22 cellular contexts compared by ENCODE assay signal in genomic region chr11:35804446-35805040, GRCh38.
DNase-seq lines count a peak whose midpoint lies in the region; ATAC-seq and TF ChIP-seq lines count a peak whose summit lies in the region.
"Had no signal": no experiment of that assay in that cellular context is flagged by ENCODE, and none has a peak within 500 bp of the region (broad histone marks: within the 10 kb centered on the region; RNA-seq: fewer than 3 reads in every experiment).

No MANE protein-coding gene starts in this region.

- TF ChIP-seq CTCF in breast epithelium (IDR thresholded peaks at IDR 0.05) (no peak), MCF 10A (IDR thresholded peaks at IDR 0.05; ENCODE audit: unreplicated experiment) (no peak)

- no peaks in the 10 kb centered on the region for H3K27me3 Mint-ChIP-seq in MCF 10A (ENCODE audit: insufficient read depth, unreplicated experiment)
- H3K27me3 Mint-ChIP-seq: IgD-negative memory B cell had no signal

- intact Hi-C loops in breast epithelium (cut with DNase I; ENCODE audit: low total_unique reads), result no loop called here
- intact Hi-C loops in MCF 10A (cut with micrococcal nuclease), result no loop called here

- H3K27ac Mint-ChIP-seq in MCF 10A (ENCODE audit: low read depth, unreplicated experiment), result no peak overlapping the region
- H3K27ac Mint-ChIP-seq: GM23338, IgD-negative memory B cell had no signal

- peak overlapping the region; percentile 23 to 66 for H3K27ac ChIP-seq in breast epithelium
- H3K27ac ChIP-seq in temporal lobe (ENCODE audit: low read depth, low read length), result peak overlapping the region; percentile 63
- H3K27ac ChIP-seq: 22Rv1, C4-2B had no signal

- H3K9me3 Mint-ChIP-seq in MCF 10A (ENCODE audit: unreplicated experiment), result no peaks in the 10 kb centered on the region
- H3K9me3 Mint-ChIP-seq: CD8-positive, alpha-beta memory T cell; IgD-negative memory B cell had no signal

- no peak for ATAC-seq in HG03045 (IDR thresholded peaks at IDR 0.05; ENCODE audit: unreplicated experiment)
- ATAC-seq: GM23338 had no signal

- POLR2A ChIA-PET in MCF 10A (lab: Yijun Ruan, JAX), result interaction anchor here (1.0 kb wide), 1 partner anchor 54 kb away, joined by 3 read pairs; no protein-coding TSS in a partner anchor

- no peaks in the 10 kb centered on the region for H3K27me3 ChIP-seq in breast epithelium

- no TSS peak for BruUV-seq in MCF 10A (replicated peaks; lab: Mats Ljungman, UMichigan)

- H3K4me3 Mint-ChIP-seq in MCF 10A (ENCODE audit: unreplicated experiment), result no peak overlapping the region
- H3K4me3 Mint-ChIP-seq: CD8-positive, alpha-beta memory T cell; GM23338 had no signal

- no peak for TF ChIP-seq POLR2A in breast epithelium (IDR thresholded peaks at IDR 0.05)

- no peaks in the 10 kb centered on the region for H3K4me1 ChIP-seq in breast epithelium
- H3K4me1 ChIP-seq: HAP-1 had no signal

- DNase-seq in breast epithelium (ENCODE audit: low spot score in 2 of 2) (no peak), MCF 10A (ENCODE audit: unreplicated experiment) (no peak), globus pallidus (ENCODE audit: low spot score) (peak; percentile 88), nucleus accumbens (lab: John Stamatoyannopoulos, UW) (peak in 32 of 56 donors; percentile 9 to 81 (median 28)), NCI-H1417 treated with DMSO at 0.1 percent for 48 hours (lab: John Stamatoyannopoulos, UW) (no peak), AML-193 (lab: John Stamatoyannopoulos, UW) (no peak)
- DNase-seq: ACHN; CD8-positive, alpha-beta memory T cell; GDM1; Karpas-422; NCI-H1694 treated with DMSO at 0.1 percent for 48 hours; NCI-H446; NCI-H526; OCI-M1; SHP77 had no signal

- CTCF ChIA-PET in MCF 10A (lab: Yijun Ruan, JAX), result interaction anchor here (1.4 to 3.1 kb wide), 3 partner anchors 13 to 17 kb away, joined by 3 to 23 read pairs (median 5); no protein-coding TSS in a partner anchor

- peaks cover 28% of the 10 kb centered on the region for H3K36me3 Mint-ChIP-seq in MCF 10A (ENCODE audit: insufficient read depth, unreplicated experiment)

- H3K4me1 Mint-ChIP-seq in MCF 10A (ENCODE audit: insufficient read depth, unreplicated experiment), result peaks cover 8% of the 10 kb centered on the region

- no peaks in the 10 kb centered on the region for H3K36me3 ChIP-seq in breast epithelium
- H3K36me3 ChIP-seq: HAP-1 had no signal

- no peaks in the 10 kb centered on the region for H3K9me3 ChIP-seq in breast epithelium
- H3K9me3 ChIP-seq: HAP-1 had no signal

- H3K4me3 ChIP-seq in breast epithelium, result no peak overlapping the region
- H3K4me3 ChIP-seq: GM23338, HAP-1 had no signal

Comparison
In these comparisons a context has a peak if more than half of its experiments do, and no peak if none do; other contexts are left out.
1. DNase-seq: peak in globus pallidus (single experiment) and nucleus accumbens (32 of 56); none in breast epithelium (0 of 2), MCF 10A (single experiment), NCI-H1417 treated with DMSO at 0.1 percent for 48 hours (single experiment) and AML-193 (0 of 2).